20 cellular contexts compared by ENCODE assay signal in the genomic region with DNA sequence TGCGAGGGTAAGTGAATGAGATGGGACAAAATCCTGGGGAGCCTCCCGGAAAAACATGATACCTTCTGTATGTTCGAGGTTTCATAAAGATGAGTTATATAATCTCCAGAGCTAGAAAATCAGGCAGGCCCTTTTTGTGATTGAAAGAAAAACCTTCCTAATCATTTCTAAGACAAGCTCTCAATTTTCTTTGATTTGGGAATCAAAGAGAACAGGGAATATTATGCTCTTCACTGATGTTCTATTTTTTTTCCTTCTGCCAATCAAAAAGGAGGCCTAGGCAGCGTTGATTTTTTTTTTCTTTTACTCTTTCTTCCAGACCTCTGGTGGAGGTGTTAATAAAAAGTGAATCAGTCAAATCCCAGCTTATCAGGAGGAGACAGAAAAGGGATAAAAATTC. TPM values are rescaled to one million over a fixed set of nuclear protein-coding genes. Genes with fewer than 3 reads are reported as not detected.
"Had no signal": no experiment of that assay in that cellular context is flagged by ENCODE, and none has a peak within 500 bp of the region (broad histone marks: within the 10 kb centered on the region; RNA-seq: fewer than 3 reads in every experiment).

No MANE protein-coding gene starts in this region.

- H3K4me3 ChIP-seq: esophagus muscularis mucosa, gastroesophageal sphincter, left lung, lower lobe of right lung, psoas muscle, sigmoid colon, skin epidermis, tibial artery, upper lobe of left lung, uterus had no signal

- H3K4me1 ChIP-seq: esophagus muscularis mucosa, gastroesophageal sphincter, left lung, lower lobe of right lung, psoas muscle, sigmoid colon, upper lobe of left lung, uterus had no signal

- DNase-seq: effector memory CD4-positive, alpha-beta T cell; glutamatergic neuron; left lung; lower lobe of right lung; midbrain; psoas muscle; sigmoid colon; stimulated activated CD4-positive, alpha-beta T cell treated with anti-CD3 and anti-CD28 coated beads, Interleukin-12 subunit alpha, Interleukin-12 subunit beta, amount 100 ng/mL, for 4 hours; stimulated activated CD4-positive, alpha-beta T cell treated with anti-CD3 and anti-CD28 coated beads, Interleukin-2, amount 100 ng/mL, for 48 hours; stimulated activated CD8-positive, alpha-beta memory T cell treated with anti-CD3 and anti-CD28 coated beads, Interleukin-4, amount 100 ng/mL, for 48 hours; stimulated activated naive CD8-positive, alpha-beta T cell treated with anti-CD3 and anti-CD28 coated beads, Interleukin-15, Interleukin-2, amounts not matched to agents 100 U/mL and 50 U/mL, for 24 hours; tibial artery; upper lobe of left lung; uterus had no signal

- H3K27me3 ChIP-seq: esophagus muscularis mucosa, gastroesophageal sphincter, left lung, neutrophil, sigmoid colon, tibial artery, upper lobe of left lung, uterus had no signal

- H3K27ac ChIP-seq: epithelial cell of prostate, esophagus muscularis mucosa, gastroesophageal sphincter, left lung, lower lobe of right lung, neutrophil, psoas muscle, sigmoid colon, tibial artery, upper lobe of left lung, uterus had no signal

- H3K36me3 ChIP-seq: esophagus muscularis mucosa, gastroesophageal sphincter, left lung, lower lobe of right lung, neutrophil, sigmoid colon, tibial artery, upper lobe of left lung, uterus had no signal

- H3K9me3 ChIP-seq: esophagus muscularis mucosa, gastroesophageal sphincter, left lung, lower lobe of right lung, neutrophil, psoas muscle, sigmoid colon, tibial artery, upper lobe of left lung, uterus had no signal

RNA-seq across cellular contexts. Expression of a gene that starts 34.5 kb away (rescaled TPM):
- total RNA-seq: natural killer cell treated with Interleukin-12 subunit alpha and Interleukin-12 subunit beta and Interleukin-15 and Interleukin-18, amount 100 ng/mL, for 72 hours had no signal
